ENCODE assay signal across 9 cellular contexts in the genomic region with DNA sequence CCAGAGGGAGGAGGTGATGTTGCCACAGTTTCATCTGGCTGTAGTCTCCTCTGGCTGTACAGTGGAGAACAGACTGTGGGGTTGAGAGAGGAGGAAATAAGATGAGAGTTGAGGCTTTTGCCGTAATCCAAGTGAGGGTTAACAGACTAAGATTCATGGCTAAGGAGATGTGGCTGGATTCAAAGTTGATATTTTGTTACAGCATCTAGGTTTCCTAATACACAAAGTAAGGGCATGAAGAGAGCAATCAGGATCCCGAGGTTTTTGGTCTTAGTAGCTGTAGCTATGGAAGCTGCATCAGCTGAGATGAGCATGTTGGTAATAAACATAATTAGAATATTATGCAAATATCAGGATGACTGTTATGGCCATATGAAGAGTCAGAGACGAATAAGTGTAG. TPM values are rescaled to one million over a fixed set of nuclear protein-coding genes. Genes with fewer than 3 reads are reported as not detected.
DNase-seq lines count a peak whose midpoint lies in the region; TF ChIP-seq lines count a peak whose summit lies in the region.
"Had no signal": no experiment of that assay in that cellular context is flagged by ENCODE, and none has a peak within 500 bp of the region (broad histone marks: within the 10 kb centered on the region; RNA-seq: fewer than 3 reads in every experiment).

No MANE protein-coding gene starts in this region.

- H3K36me3 ChIP-seq in OCI-LY3 (replicated peaks; ENCODE audit: low read depth, low read length) (peaks cover 41% of the 10 kb centered on the region), endocrine pancreas (ENCODE audit: control insufficient read depth, insufficient read depth, low read length) (peaks cover 28% of the 10 kb centered on the region), neural progenitor cell (no peaks in the 10 kb centered on the region)

- H3K4me3 ChIP-seq in OCI-LY3 (ENCODE audit: low read length) (peak overlapping the region; percentile 81), endocrine pancreas (ENCODE audit: control insufficient read depth, insufficient read depth, low read length) (peak overlapping the region; percentile 87), neural progenitor cell (peak overlapping the region; percentile 84)

- H3K4me3 Mint-ChIP-seq in Calu3 (ENCODE audit: low read depth, unreplicated experiment) (peak overlapping the region; percentile 100), neural progenitor cell (peak overlapping the region; percentile 96)

- no TSS peak for BruUV-seq in Calu3 (replicated peaks; lab: Mats Ljungman, UMichigan)

- H3K36me3 Mint-ChIP-seq in Calu3 (ENCODE audit: insufficient read depth, unreplicated experiment) (peaks cover 41% of the 10 kb centered on the region), neural progenitor cell (peaks cover 56% of the 10 kb centered on the region)

- H3K4me1 Mint-ChIP-seq in Calu3 (ENCODE audit: low read depth, unreplicated experiment) = peaks cover 11% of the 10 kb centered on the region
- peaks cover 12% of the 10 kb centered on the region for H3K4me1 Mint-ChIP-seq in neural progenitor cell

- no peak overlapping the region for H3K9ac ChIP-seq in OCI-LY3 (ENCODE audit: low read length)
- H3K9ac ChIP-seq in endocrine pancreas (ENCODE audit: control insufficient read depth, insufficient read depth, low read length) = no peak overlapping the region
- H3K9ac ChIP-seq in neural progenitor cell = peak overlapping the region; percentile 87

- peaks cover 46% of the 10 kb centered on the region for H3K79me2 ChIP-seq in OCI-LY3 (ENCODE audit: low read length)
- H3K79me2 ChIP-seq in neural progenitor cell (ENCODE audit: low read depth) = peaks cover 48% of the 10 kb centered on the region

- H3K4me2 ChIP-seq in OCI-LY3 (ENCODE audit: low read length) (peak overlapping the region; percentile 97), neural progenitor cell (peak overlapping the region; percentile 97)

- no peaks in the 10 kb centered on the region for H3K9me3 ChIP-seq in OCI-LY3 (ENCODE audit: insufficient read depth, low read length)
- peaks cover 2% of the 10 kb centered on the region for H3K9me3 ChIP-seq in endocrine pancreas (ENCODE audit: control insufficient read depth, low read length)
- H3K9me3 ChIP-seq in neural progenitor cell (ENCODE audit: low read depth) = no peaks in the 10 kb centered on the region

- no peak overlapping the region for H2AFZ ChIP-seq in OCI-LY3 (ENCODE audit: low read depth, low read length)
- no peak overlapping the region for H2AFZ ChIP-seq in neural progenitor cell (replicated peaks)

- H3K27ac ChIP-seq in OCI-LY3 (ENCODE audit: low read length) (no peak overlapping the region), neural progenitor cell (no peak overlapping the region)

- intact Hi-C loops in Calu3 (cut with micrococcal nuclease; ENCODE audit: unreplicated experiment) = loop anchor here (1.0 to 5.0 kb wide), 2 partner anchors 21 to 404 kb away; partner anchors contain the start of genes ZNF329 and ZNF671

- TF ChIP-seq POLR2A in erythroblast (IDR thresholded peaks at IDR 0.05; ENCODE audit: low read length) = no peak

- H3K27ac Mint-ChIP-seq in Calu3 (ENCODE audit: unreplicated experiment) (peak overlapping the region; percentile 22), neural progenitor cell (no peak overlapping the region)

- DNase-seq in Calu3 (no peak), neural progenitor cell (ENCODE audit: low spot score) (no peak), NOMO-1 treated with dmso at 0.1 percent for 144 hours (lab: John Stamatoyannopoulos, UW; ENCODE audit: unreplicated experiment) (no peak), erythroblast (lab: John Stamatoyannopoulos, UW) (no peak), inferior parietal cortex (ENCODE audit: extremely low spot score) (no peak), GF-D8 (lab: John Stamatoyannopoulos, UW) (no peak)
- DNase-seq: NCI-H1930 had no signal

- TF ChIP-seq CTCF in Calu3 (IDR thresholded peaks at IDR 0.05; ENCODE audit: unreplicated experiment) (no peak), OCI-LY3 (IDR thresholded peaks at IDR 0.05; ENCODE audit: low read depth, low read length) (no peak), neural progenitor cell (IDR thresholded peaks at IDR 0.05) (no peak)

- H3K4me1 ChIP-seq in OCI-LY3 (ENCODE audit: low read length) (peaks cover 17% of the 10 kb centered on the region), endocrine pancreas (ENCODE audit: control insufficient read depth, insufficient read depth, low read length) (peaks cover 8% of the 10 kb centered on the region), neural progenitor cell (peaks cover 10% of the 10 kb centered on the region)

- H3K27me3 Mint-ChIP-seq in Calu3 (ENCODE audit: unreplicated experiment) = no peaks in the 10 kb centered on the region
- peaks cover 7% of the 10 kb centered on the region for H3K27me3 Mint-ChIP-seq in neural progenitor cell (ENCODE audit: insufficient read depth, low read depth)

- no peaks in the 10 kb centered on the region for H3F3A ChIP-seq in neural progenitor cell (ENCODE audit: low read depth)

- peaks cover 23% of the 10 kb centered on the region for H3K9me3 Mint-ChIP-seq in Calu3 (ENCODE audit: low read depth, unreplicated experiment)
- H3K9me3 Mint-ChIP-seq in neural progenitor cell = peaks cover 62% of the 10 kb centered on the region

- CTCF ChIA-PET in Calu3 (lab: Charles Lee) = no interaction called here

- H4K20me1 ChIP-seq in OCI-LY3 (ENCODE audit: insufficient read depth, low read length) (peaks cover 14% of the 10 kb centered on the region), neural progenitor cell (ENCODE audit: low read depth) (peaks cover 34% of the 10 kb centered on the region)

- H3K27me3 ChIP-seq in OCI-LY3 (ENCODE audit: low read depth, low read length) (no peaks in the 10 kb centered on the region), endocrine pancreas (ENCODE audit: control insufficient read depth, insufficient read depth, low read length) (no peaks in the 10 kb centered on the region), neural progenitor cell (no peaks in the 10 kb centered on the region)

RNA-seq across cellular contexts. Expression of gene ZNF776, which starts 1.4 kb away (rescaled TPM):
- 19.7 and 21.6 TPM in 2 replicates for total RNA-seq in Calu3 (2022)
- total RNA-seq in neural progenitor cell (ENCODE audit: low replicate concordance) = 33.9 and 48.3 TPM in 2 replicates

RNA-seq across cellular contexts. Expression of gene ZNF671, which starts 20.6 kb away (rescaled TPM):
- total RNA-seq in Calu3 (2022) = 1.8 and 2.1 TPM in 2 replicates
- 15.4 and 17.3 TPM in 2 replicates for total RNA-seq in neural progenitor cell (ENCODE audit: low replicate concordance)

RNA-seq across cellular contexts. Expression of gene ZNF586, which starts 21.4 kb away (rescaled TPM):
- total RNA-seq in Calu3 (2022) (18.9 and 22.9 TPM in 2 replicates), neural progenitor cell (ENCODE audit: low replicate concordance) (19.8 and 21.6 TPM in 2 replicates)

RNA-seq across cellular contexts. Expression of gene ZNF154, which starts 39.0 kb away (rescaled TPM):
- total RNA-seq in Calu3 (2022) (not detected in 2 replicates), neural progenitor cell (ENCODE audit: low replicate concordance) (16.9 and 17.3 TPM in 2 replicates)
